In genomic region chr11:85599083-85599482, GRCh38 we compare ENCODE assay signal across 13 cellular contexts. TPM values are rescaled to one million over a fixed set of nuclear protein-coding genes. Genes with fewer than 3 reads are reported as not detected.
DNase-seq lines count a peak whose midpoint lies in the region; ATAC-seq, FAIRE-seq and TF ChIP-seq lines count a peak whose summit lies in the region.
"Had no signal": no experiment of that assay in that cellular context is flagged by ENCODE, and none has a peak within 500 bp of the region (broad histone marks: within the 10 kb centered on the region; RNA-seq: fewer than 3 reads in every experiment).

No MANE protein-coding gene starts in this region.

- no peak for ATAC-seq in HG03095 (IDR thresholded peaks at IDR 0.05; ENCODE audit: unreplicated experiment)

- no peaks in the 10 kb centered on the region for H3F3A ChIP-seq in Loucy (ENCODE audit: low read depth)

- H3K27me3 ChIP-seq in Loucy (ENCODE audit: insufficient read depth, low read length, poor library complexity, severe bottlenecking): no peaks in the 10 kb centered on the region

- no peak overlapping the region for H3K9ac ChIP-seq in Loucy (ENCODE audit: low read depth, low read length, poor library complexity, severe bottlenecking)
- H3K9ac ChIP-seq: KMS-11 had no signal

- TF ChIP-seq POLR2A in GM12892 (IDR thresholded peaks at IDR 0.05; ENCODE audit: low read depth, low read length): no peak

- H2AFZ ChIP-seq in Loucy (ENCODE audit: low read length): no peak overlapping the region

- TF ChIP-seq CTCF in Loucy (conservative IDR thresholded peaks at IDR 0.05; ENCODE audit: low read length): no peak

- DNase-seq in GM12892 (ENCODE audit: insufficient read length) (no peak), left kidney (ENCODE audit: low read depth, low spot score) (peak; percentile 5), GM19240 (ENCODE audit: insufficient read length, low spot score) (no peak)
- DNase-seq in stimulated activated CD8-positive, alpha-beta memory T cell treated with anti-CD3 and anti-CD28 coated beads, Interleukin-4, amount 100 ng/mL, for 48 hours: no peak
- DNase-seq: AML-193; Caco-2; CD4-positive, alpha-beta T cell had no signal

- no peaks in the 10 kb centered on the region for H3K9me2 ChIP-seq in Loucy (replicated peaks; ENCODE audit: low read depth, low read length)

- peaks cover 7% of the 10 kb centered on the region for H3K4me1 ChIP-seq in Loucy (ENCODE audit: insufficient read depth, low read length, poor library complexity, severe bottlenecking)
- H3K4me1 ChIP-seq: Caco-2 had no signal

- peak; percentile 14 for FAIRE-seq in GM12892 (lab: Jason Lieb, UNC)
- FAIRE-seq: D721Med, H1 had no signal

- H3K9me3 ChIP-seq in Loucy (ENCODE audit: insufficient read depth, low read depth, low read length): no peaks in the 10 kb centered on the region
- H3K9me3 ChIP-seq: Caco-2, HAP-1 had no signal

- no peak overlapping the region for H3K4me3 ChIP-seq in Loucy (ENCODE audit: low read length, poor library complexity, severe bottlenecking)
- H3K4me3 ChIP-seq: HAP-1 had no signal

- no peaks in the 10 kb centered on the region for H3K36me3 ChIP-seq in Loucy (ENCODE audit: insufficient read depth, low read length)
- H3K36me3 ChIP-seq: HAP-1 had no signal

- H3K79me2 ChIP-seq in Loucy (ENCODE audit: insufficient read depth, low read length): no peaks in the 10 kb centered on the region

- peak overlapping the region; percentile 4 for H3K4me2 ChIP-seq in Loucy (ENCODE audit: low read depth, low read length, poor library complexity, severe bottlenecking)
- H3K4me2 ChIP-seq: KMS-11 had no signal

- H4K20me1 ChIP-seq in Loucy (ENCODE audit: insufficient read depth, low read length, poor library complexity, severe bottlenecking): no peaks in the 10 kb centered on the region

RNA-seq across cellular contexts. Expression of gene DLG2, which starts 28.1 kb away (rescaled TPM):
- polyA plus RNA-seq in GM12892 (2012; ENCODE audit: missing spikeins): 1.2 TPM

RNA-seq across cellular contexts. Expression of gene TMEM126B, which starts 29.3 kb away (rescaled TPM):
- polyA plus RNA-seq in GM12892 (2012; ENCODE audit: missing spikeins): 54.2 TPM

RNA-seq across cellular contexts. Expression of gene TMEM126A, which starts 48.7 kb away (rescaled TPM):
- polyA plus RNA-seq in GM12892 (2012; ENCODE audit: missing spikeins): 76.5 TPM
